In the genomic region with DNA sequence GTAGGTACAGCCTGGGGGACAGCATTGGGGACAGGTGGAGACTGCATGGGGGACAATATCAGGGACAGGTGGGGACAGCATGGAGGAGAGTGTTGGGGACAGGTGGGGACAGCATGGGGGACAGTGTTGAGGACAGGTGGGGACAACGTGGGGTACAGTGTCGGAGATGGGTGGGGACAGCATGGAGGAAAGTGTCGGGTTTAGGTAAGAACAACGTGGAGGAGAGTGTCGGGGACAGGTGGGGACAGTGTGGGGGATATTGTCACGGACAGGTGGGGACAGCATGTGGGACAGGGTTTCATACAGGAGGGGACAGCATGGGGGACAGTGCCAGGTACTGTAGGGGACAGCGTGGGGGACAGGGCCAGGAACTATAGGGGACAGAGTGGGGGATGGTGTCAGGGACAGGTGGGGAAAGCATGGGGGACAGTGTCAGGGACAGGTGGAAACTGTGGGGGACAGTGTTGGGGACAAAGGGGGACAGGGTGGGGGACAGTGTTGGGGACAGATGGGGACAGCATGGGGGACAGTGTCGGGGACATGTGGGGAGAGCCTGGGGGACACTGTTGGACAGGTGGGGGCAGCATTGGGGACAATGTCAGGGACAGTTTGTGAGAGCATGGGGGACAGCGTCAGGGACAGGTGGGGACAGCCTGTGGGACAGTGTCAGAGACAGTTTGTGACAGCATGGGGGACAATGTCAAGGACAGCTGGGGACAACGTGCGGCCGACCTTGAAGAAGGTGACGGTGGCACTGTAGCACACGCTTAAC, we compare ENCODE assay signal across 17 cellular contexts.
DNase-seq lines count a peak whose midpoint lies in the region; TF ChIP-seq lines count a peak whose summit lies in the region.
"Had no signal": no experiment of that assay in that cellular context is flagged by ENCODE, and none has a peak within 500 bp of the region (broad histone marks: within the 10 kb centered on the region; RNA-seq: fewer than 3 reads in every experiment).

No MANE protein-coding gene starts in this region.

- no peak overlapping the region for H2AK5ac ChIP-seq in trophoblast cell (ENCODE audit: low read length)

- no peaks in the 10 kb centered on the region for H3K36me3 Mint-ChIP-seq in activated T-cell treated with anti-CD3 and anti-CD28 coated beads, Interleukin-2, amount 50 U/mL, for 24 hours (ENCODE audit: low read depth)
- H3K36me3 Mint-ChIP-seq: CD4-positive, CD25-positive, alpha-beta regulatory T cell had no signal

- no peak overlapping the region for H3K9ac ChIP-seq in SU-DHL-6 (ENCODE audit: low read length)
- peak overlapping the region; percentile 40 for H3K9ac ChIP-seq in trophoblast cell (ENCODE audit: low read length)

- no peaks in the 10 kb centered on the region for H3K9me2 ChIP-seq in SU-DHL-6 (replicated peaks; ENCODE audit: insufficient read depth, low read length)

- H3K4me3 Mint-ChIP-seq in activated T-cell treated with anti-CD3 and anti-CD28 coated beads, Interleukin-2, amount 50 U/mL, for 24 hours = no peak overlapping the region
- H3K4me3 Mint-ChIP-seq: CD4-positive, CD25-positive, alpha-beta regulatory T cell had no signal

- H3K14ac ChIP-seq in trophoblast cell (ENCODE audit: low read length) = no peak overlapping the region

- no peaks in the 10 kb centered on the region for H3K4me1 ChIP-seq in trophoblast cell (ENCODE audit: control insufficient read depth in 1 of 2, insufficient read depth in 2 of 2, low read length in 2 of 2)
- H3K4me1 ChIP-seq: Caco-2 had no signal

- no peak overlapping the region for H4K8ac ChIP-seq in trophoblast cell (ENCODE audit: low read depth, low read length)

- peak; percentile 50 for DNase-seq in GM12864 (ENCODE audit: low read depth)
- no peak for DNase-seq in trophoblast cell
- no peak for DNase-seq in NOMO-1 treated with DMSO at 0.1 percent for 48 hours (lab: John Stamatoyannopoulos, UW; ENCODE audit: unreplicated experiment)
- DNase-seq in SK-N-DZ (ENCODE audit: low spot score) = no peak
- no peak for DNase-seq in DMS53 (lab: John Stamatoyannopoulos, UW)
- no peak for DNase-seq in activated T-cell treated with anti-CD3 and anti-CD28 coated beads, Interleukin-2, amount 50 U/mL, for 24 hours
- DNase-seq: Caco-2; CD4-positive, CD25-positive, alpha-beta regulatory T cell; DMS153; IMR-90; NCI-H1105 treated with DMSO at 0.1 percent for 48 hours; NCI-H1694 treated with DMSO at 0.1 percent for 48 hours; NCI-H526 treated with DMSO at 0.1 percent for 48 hours; NK-92 treated with Interleukin-12 subunit alpha and Interleukin-12 subunit beta, amount 100 ng/mL, for 24 hours had no signal

- H2BK120ac ChIP-seq in trophoblast cell (ENCODE audit: insufficient read depth, low read length, poor library complexity) = no peak overlapping the region

- H3F3A ChIP-seq in SU-DHL-6 (ENCODE audit: insufficient read depth) = 0 out of 2 replicates have a peak, but pooled peaks cover 3% of the 10 kb centered on the region

- no peak overlapping the region for H3K23ac ChIP-seq in trophoblast cell (ENCODE audit: low read length)

- no peak for TF ChIP-seq CTCF in GM12864 (IDR thresholded peaks at IDR 0.05; ENCODE audit: low read depth, low read length, missing control alignments)
- TF ChIP-seq CTCF in SU-DHL-6 (IDR thresholded peaks at IDR 0.05; ENCODE audit: insufficient read depth, low read length, poor library complexity, severe bottlenecking) = no peak

- H3K4me3 ChIP-seq in GM12864 (ENCODE audit: low read depth, low read length) = no peak overlapping the region
- no peak overlapping the region for H3K4me3 ChIP-seq in SU-DHL-6 (ENCODE audit: insufficient read depth, low read length, poor library complexity, severe bottlenecking)
- peak overlapping the region; percentile 13 for H3K4me3 ChIP-seq in trophoblast cell (ENCODE audit: low read depth, low read length)
- H3K4me3 ChIP-seq: SK-N-MC had no signal

- no peak overlapping the region for H4K12ac ChIP-seq in trophoblast cell (ENCODE audit: low read depth, low read length)

- no peaks in the 10 kb centered on the region for H3K79me2 ChIP-seq in SU-DHL-6 (ENCODE audit: insufficient read depth, low read length)
- no peaks in the 10 kb centered on the region for H3K79me2 ChIP-seq in trophoblast cell (ENCODE audit: control insufficient read depth, insufficient read depth, low read length, poor library complexity)

- H3K79me1 ChIP-seq in trophoblast cell (ENCODE audit: low read length) = no peaks in the 10 kb centered on the region

- H3K9me3 Mint-ChIP-seq in activated T-cell treated with anti-CD3 and anti-CD28 coated beads, Interleukin-2, amount 50 U/mL, for 24 hours = no peaks in the 10 kb centered on the region
- H3K9me3 Mint-ChIP-seq: CD4-positive, CD25-positive, alpha-beta regulatory T cell had no signal

- peak; percentile 34 for TF ChIP-seq POLR2A in GM15510 (IDR thresholded peaks at IDR 0.05; ENCODE audit: borderline replicate concordance, extremely low read depth, insufficient read length)

- no peak overlapping the region for H2BK12ac ChIP-seq in trophoblast cell (ENCODE audit: low read length)

- H3K4me2 ChIP-seq in SU-DHL-6 (ENCODE audit: low read depth, low read length, poor library complexity, severe bottlenecking) = no peak overlapping the region
- no peak overlapping the region for H3K4me2 ChIP-seq in trophoblast cell (ENCODE audit: low read length)

- H3K9me3 ChIP-seq in SU-DHL-6 (ENCODE audit: insufficient read depth, low read length) (no peaks in the 10 kb centered on the region), trophoblast cell (ENCODE audit: insufficient read depth, low read depth, low read length) (peaks cover 42% of the 10 kb centered on the region)
- H3K9me3 ChIP-seq: Caco-2 had no signal

- no peak overlapping the region for H2BK5ac ChIP-seq in trophoblast cell (ENCODE audit: low read depth, low read length, poor library complexity)

- no peak overlapping the region for H3K4ac ChIP-seq in trophoblast cell (ENCODE audit: low read depth, low read length)

- no peaks in the 10 kb centered on the region for H3K27me3 Mint-ChIP-seq in activated T-cell treated with anti-CD3 and anti-CD28 coated beads, Interleukin-2, amount 50 U/mL, for 24 hours
- H3K27me3 Mint-ChIP-seq: CD4-positive, CD25-positive, alpha-beta regulatory T cell had no signal

- H3K36me3 ChIP-seq in SU-DHL-6 (ENCODE audit: low read length) = no peaks in the 10 kb centered on the region
- no peaks in the 10 kb centered on the region for H3K36me3 ChIP-seq in trophoblast cell (ENCODE audit: control insufficient read depth in 1 of 2, insufficient read depth in 2 of 2, low read length in 2 of 2)

- no peak overlapping the region for H3K18ac ChIP-seq in trophoblast cell (ENCODE audit: low read length)

- no peak overlapping the region for H3K27ac Mint-ChIP-seq in activated T-cell treated with anti-CD3 and anti-CD28 coated beads, Interleukin-2, amount 50 U/mL, for 24 hours
- H3K27ac Mint-ChIP-seq: CD4-positive, CD25-positive, alpha-beta regulatory T cell had no signal

- no peak overlapping the region for H4K91ac ChIP-seq in trophoblast cell (ENCODE audit: low read depth, low read length)

- no CpG with 5 or more reads among the region's 14 CpGs for WGBS in trophoblast cell (ENCODE audit: extremely low coverage, insufficient coverage, insufficient read length)

- no peaks in the 10 kb centered on the region for H3K4me1 Mint-ChIP-seq in activated T-cell treated with anti-CD3 and anti-CD28 coated beads, Interleukin-2, amount 50 U/mL, for 24 hours (ENCODE audit: low read depth)
- H3K4me1 Mint-ChIP-seq: CD4-positive, CD25-positive, alpha-beta regulatory T cell had no signal

- H3K27ac ChIP-seq in SU-DHL-6 (ENCODE audit: low read depth, low read length) (peak overlapping the region; percentile 44; the same call in 1 of the 2 replicates), trophoblast cell (ENCODE audit: low read depth, low read length) (no peak overlapping the region)
- H3K27ac ChIP-seq: SK-N-MC had no signal

- no peaks in the 10 kb centered on the region for H4K20me1 ChIP-seq in SU-DHL-6 (ENCODE audit: low read depth, low read length)

- no peaks in the 10 kb centered on the region for H3K27me3 ChIP-seq in SU-DHL-6 (ENCODE audit: low read length)
- no peaks in the 10 kb centered on the region for H3K27me3 ChIP-seq in trophoblast cell (ENCODE audit: insufficient read depth, low read length)

- H2AFZ ChIP-seq in SU-DHL-6 (ENCODE audit: low read depth, low read length, severe bottlenecking) = no peak overlapping the region
- no peak overlapping the region for H2AFZ ChIP-seq in trophoblast cell (ENCODE audit: insufficient read depth, low read length, poor library complexity)
